ENCODE assay signal across 8 cellular contexts in genomic region chr16:370443-370842, GRCh38. TPM values are rescaled to one million over a fixed set of nuclear protein-coding genes. Genes with fewer than 3 reads are reported as not detected.
A peak's percentile ranks its signal among the peaks of the same experiment; 100 is the strongest.
DNase-seq lines count a peak whose midpoint lies in the region; ATAC-seq, FAIRE-seq and TF ChIP-seq lines count a peak whose summit lies in the region.

Gene MRPL28 (minus strand): TSS chr16:370538. CDS start chr16:370218, 320 bp downstream.

- no peaks in the 10 kb centered on the region for H3K27me3 ChIP-seq in psoas muscle (ENCODE audit: insufficient read depth in 3 of 3, low read length in 2 of 3)

- no peak for TF ChIP-seq CTCF in psoas muscle (IDR thresholded peaks at IDR 0.05)

- ATAC-seq in HG02885 (IDR thresholded peaks at IDR 0.05; ENCODE audit: poor library complexity, unreplicated experiment) (peak; percentile 87), left ventricle myocardium superior (peak; percentile 95), psoas muscle (peak; percentile 94 to 98 (median 96))

- intact Hi-C loops in T-helper 2 cell treated with Interferon-gamma antibody and Interleukin-4, amounts not matched to agents 100 ng/mL and 5 ng/mL, for 36 hours (cut with micrococcal nuclease) = loop anchor here (1.0 kb wide), 1 partner anchor 18 kb away; the partner anchor contains the start of gene AXIN1
- intact Hi-C loops in left ventricle myocardium superior (cut with micrococcal nuclease) = no loop called here
- intact Hi-C loops in psoas muscle (cut with DNase I) = no loop called here

- no peak for TF ChIP-seq POLR2A in GM12892 (IDR thresholded peaks at IDR 0.05; ENCODE audit: low read depth, low read length)

- peak within 1 kb of the TSS; percentile 60 for H3K4me3 ChIP-seq in psoas muscle
- H3K4me3 ChIP-seq in urinary bladder (ENCODE audit: low read depth, low read length) = peak within 1 kb of the TSS; percentile 61

- WGBS in psoas muscle, 3 donors = 0% methylated on average over 26 to 30 of the region's 30 CpGs
- under 1% methylated on average over 30 of the region's 30 CpGs for WGBS in urinary bladder

- FAIRE-seq in GM12892 (lab: Jason Lieb, UNC) = peak; percentile 99

- DNase-seq in GM12892 (ENCODE audit: insufficient read length) (peak; percentile 98), NCI-H1930 (lab: John Stamatoyannopoulos, UW) (peak; percentile 92 to 94), left ventricle myocardium superior (peak; percentile 96), psoas muscle (peak; percentile 94 to 97)

- peaks cover 13% of the 10 kb centered on the region for H3K4me1 ChIP-seq in psoas muscle
- H3K4me1 ChIP-seq in urinary bladder (ENCODE audit: insufficient read depth) = no peaks in the 10 kb centered on the region

- no peaks in the 10 kb centered on the region for H3K9me3 ChIP-seq in psoas muscle

- H3K27ac ChIP-seq in angular gyrus (ENCODE audit: low read depth, low read length) (peak within 1 kb of the TSS; percentile 55), psoas muscle (peak within 1 kb of the TSS; percentile 67), urinary bladder (ENCODE audit: low read depth) (peak within 1 kb of the TSS; percentile 69)

- H3K36me3 ChIP-seq in psoas muscle (ENCODE audit: insufficient read depth in 1 of 2, low read depth in 1 of 2) = peaks cover 4 to 72% of the 10 kb centered on the region in 2 donors
- peaks cover 4% of the 10 kb centered on the region for H3K36me3 ChIP-seq in urinary bladder (ENCODE audit: insufficient read depth)

RNA-seq across cellular contexts. Expression of gene MRPL28, which starts in this region (rescaled TPM):
- 59.7 TPM for polyA plus RNA-seq in GM12892 (2012; ENCODE audit: missing spikeins)
- total RNA-seq in T-helper 2 cell treated with Interferon-gamma antibody and Interleukin-4, amounts not matched to agents 100 ng/mL and 5 ng/mL, for 36 hours = 79.6 and 80.2 TPM in 2 replicates
- total RNA-seq in left ventricle myocardium superior = 77.2 TPM
- 10 to 100 TPM; 55.4 to 68.8 (median 55.9) TPM for total RNA-seq in psoas muscle
- polyA plus RNA-seq in psoas muscle = 100 to 1,000 TPM in 1 of 3 donors, 10 to 100 TPM in 2; 67.1 to 126 (median 86.8) TPM
- total RNA-seq in urinary bladder = 20.3 TPM
- polyA plus RNA-seq in urinary bladder = 81.1 TPM

Comparison
In these comparisons a context has a peak if more than half of its experiments do, and no peak if none do; other contexts are left out.
1. Peak in every context shown above with its lines: DNase-seq, ATAC-seq, H3K4me3 ChIP-seq and H3K27ac ChIP-seq.